1 cellular context compared by ENCODE assay signal in genomic region chr11:8863838-8864237, GRCh38.
TF ChIP-seq lines count a peak whose summit lies in the region.

No MANE protein-coding gene starts in this region.

TF ChIP-seq in GM23338, 12 proteins besides CTCF, POLR2A, EP300 and RAD21 (continued from another document):
- TF ChIP-seq, protein P1, sequence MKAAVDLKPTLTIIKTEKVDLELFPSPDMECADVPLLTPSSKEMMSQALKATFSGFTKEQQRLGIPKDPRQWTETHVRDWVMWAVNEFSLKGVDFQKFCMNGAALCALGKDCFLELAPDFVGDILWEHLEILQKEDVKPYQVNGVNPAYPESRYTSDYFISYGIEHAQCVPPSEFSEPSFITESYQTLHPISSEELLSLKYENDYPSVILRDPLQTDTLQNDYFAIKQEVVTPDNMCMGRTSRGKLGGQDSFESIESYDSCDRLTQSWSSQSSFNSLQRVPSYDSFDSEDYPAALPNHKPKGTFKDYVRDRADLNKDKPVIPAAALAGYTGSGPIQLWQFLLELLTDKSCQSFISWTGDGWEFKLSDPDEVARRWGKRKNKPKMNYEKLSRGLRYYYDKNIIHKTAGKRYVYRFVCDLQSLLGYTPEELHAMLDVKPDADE (IDR thresholded peaks at IDR 0.05) = no peak
- no peak for TF ChIP-seq STAT1 (IDR thresholded peaks at IDR 0.05; ENCODE audit: unreplicated experiment)
- no peak for TF ChIP-seq ZNF114 (CRISPR knock-in tag; IDR thresholded peaks at IDR 0.05)
- TF ChIP-seq EZH2phosphoT487 (IDR thresholded peaks at IDR 0.05; ENCODE audit: unreplicated experiment) = no peak
- no peak for TF ChIP-seq EZH2 (IDR thresholded peaks at IDR 0.05; ENCODE audit: low read depth, unreplicated experiment)
- no peak for TF ChIP-seq NANOG (IDR thresholded peaks at IDR 0.05; ENCODE audit: borderline replicate concordance)
